In genomic region chr1:153679337-153680119, GRCh38 we compare ENCODE assay signal across 6 cellular contexts. TPM values are rescaled to one million over a fixed set of nuclear protein-coding genes. Genes with fewer than 3 reads are reported as not detected.
A peak's percentile ranks its signal among the peaks of the same experiment; 100 is the strongest.
DNase-seq lines count a peak whose midpoint lies in the region; ATAC-seq and TF ChIP-seq lines count a peak whose summit lies in the region.

No MANE protein-coding gene starts in this region.

- TF ChIP-seq POLR2A in esophagus muscularis mucosa (IDR thresholded peaks at IDR 0.05; ENCODE audit: low read depth) = no peak

- peak overlapping the region; percentile 58 to 78 (median 62) for H3K4me3 ChIP-seq in esophagus muscularis mucosa
- peak overlapping the region; percentile 52 for H3K4me3 ChIP-seq in smooth muscle cell

- peaks cover 21 to 40% (median 35%) of the 10 kb centered on the region in 4 donors for H3K4me1 ChIP-seq in esophagus muscularis mucosa
- peaks cover 17% of the 10 kb centered on the region for H3K4me1 ChIP-seq in smooth muscle cell (ENCODE audit: low read depth)

- no peaks in the 10 kb centered on the region for H3K79me2 ChIP-seq in smooth muscle cell (ENCODE audit: low read depth)

- H3K36me3 ChIP-seq in esophagus muscularis mucosa (peaks cover 0 to 28% (median 9%) of the 10 kb centered on the region in 4 donors), smooth muscle cell (ENCODE audit: low read depth) (no peaks in the 10 kb centered on the region)

- H4K20me1 ChIP-seq in smooth muscle cell (ENCODE audit: low read depth) = no peaks in the 10 kb centered on the region

- TF ChIP-seq CTCF in esophagus muscularis mucosa (IDR thresholded peaks at IDR 0.05) (peak; percentile 6 to 29 (median 7)), smooth muscle cell (IDR thresholded peaks at IDR 0.05; ENCODE audit: borderline replicate concordance, insufficient read depth, poor library complexity, severe bottlenecking) (peak; percentile 1)

- H2AFZ ChIP-seq in smooth muscle cell (ENCODE audit: low read depth) = peak overlapping the region; percentile 85

- TF ChIP-seq EP300 in esophagus muscularis mucosa (IDR thresholded peaks at IDR 0.05) = no peak

- DNase-seq in stimulated activated CD4-positive, alpha-beta T cell treated with anti-CD3 and anti-CD28 coated beads, Interleukin-12 subunit alpha, Interleukin-12 subunit beta, amount 100 ng/mL, for 4 hours = peak; percentile 23
- DNase-seq in stimulated activated CD4-positive, alpha-beta T cell treated with anti-CD3 and anti-CD28 coated beads, Interleukin-2, amount 100 ng/mL, for 48 hours = no peak
- no peak for DNase-seq in esophagus muscularis mucosa (ENCODE audit: extremely low spot score)
- DNase-seq in smooth muscle cell (lab: John Stamatoyannopoulos, UW; ENCODE audit: unreplicated experiment) = peak; percentile 20

- intact Hi-C loops in esophagus muscularis mucosa (cut with DNase I) = loop anchor here (2.0 to 5.0 kb wide), 2 partner anchors 69 to 308 kb away; partner anchors contain the start of gene RAB13

- H3K9ac ChIP-seq in smooth muscle cell (ENCODE audit: low read depth) = no peak overlapping the region

- 14% methylated on average over 20 of the region's 73 CpGs for WGBS in esophagus muscularis mucosa
- 2% methylated on average over 68 of the region's 73 CpGs for WGBS in smooth muscle cell (ENCODE audit: low lambda C conversion rate)

- H3F3A ChIP-seq in smooth muscle cell (ENCODE audit: low read depth) = no peaks in the 10 kb centered on the region

- ATAC-seq in HG03095 (IDR thresholded peaks at IDR 0.05; ENCODE audit: unreplicated experiment) (no peak), HG03097 (IDR thresholded peaks at IDR 0.05; ENCODE audit: low FRiP score, unreplicated experiment) (no peak)

- H3K27me3 ChIP-seq in esophagus muscularis mucosa = peaks cover 0 to 29% (median 5%) of the 10 kb centered on the region in 4 donors
- H3K27me3 ChIP-seq in smooth muscle cell (ENCODE audit: low read depth) = peaks cover 39% of the 10 kb centered on the region

- peak overlapping the region; percentile 68 to 79 (median 72) for H3K27ac ChIP-seq in esophagus muscularis mucosa (replicated peaks in 1 of 4)
- no peak overlapping the region for H3K27ac ChIP-seq in smooth muscle cell (ENCODE audit: low read depth)

- H3K9me3 ChIP-seq in esophagus muscularis mucosa = no peaks in the 10 kb centered on the region
- no peaks in the 10 kb centered on the region for H3K9me3 ChIP-seq in smooth muscle cell (replicated peaks; ENCODE audit: low read depth)

- peak overlapping the region; percentile 93 for H3K4me2 ChIP-seq in smooth muscle cell

RNA-seq across cellular contexts. Expression of gene NPR1, which starts 1.0 kb away (rescaled TPM):
- total RNA-seq in esophagus muscularis mucosa (10 to 100 TPM; 24.9 to 67.1 (median 49.8) TPM), smooth muscle cell (0.09 and 0.54 TPM in 2 replicates)
- polyA plus RNA-seq in smooth muscle cell = 0.24 and 0.40 TPM in 2 replicates

RNA-seq across cellular contexts. Expression of gene ILF2, which starts 8.7 kb away (rescaled TPM):
- total RNA-seq in esophagus muscularis mucosa (100 to 1,000 TPM in 1 of 4 donors, 10 to 100 TPM in 3; 43.6 to 102 (median 64.7) TPM), smooth muscle cell (201 and 206 TPM in 2 replicates)
- 194 and 241 TPM in 2 replicates for polyA plus RNA-seq in smooth muscle cell

RNA-seq across cellular contexts. Expression of gene SNAPIN, which starts 21.0 kb away (rescaled TPM):
- 10 to 100 TPM; 47.8 to 71.9 (median 63.3) TPM for total RNA-seq in esophagus muscularis mucosa
- 37.6 and 65.5 TPM in 2 replicates for total RNA-seq in smooth muscle cell
- 48.1 and 52.0 TPM in 2 replicates for polyA plus RNA-seq in smooth muscle cell

RNA-seq across cellular contexts. Expression of gene CHTOP, which starts 45.7 kb away (rescaled TPM):
- total RNA-seq in esophagus muscularis mucosa (10 to 100 TPM; 34.5 to 43.8 (median 37.6) TPM), smooth muscle cell (47.8 and 48.1 TPM in 2 replicates)
- 49.7 and 50.2 TPM in 2 replicates for polyA plus RNA-seq in smooth muscle cell

RNA-seq across cellular contexts. Expression of gene INTS3, which starts 48.3 kb away (rescaled TPM):
- total RNA-seq in esophagus muscularis mucosa (10 to 100 TPM; 32.3 to 45.5 (median 38.9) TPM), smooth muscle cell (33.6 and 34.8 TPM in 2 replicates)
- polyA plus RNA-seq in smooth muscle cell = 22.3 and 27.6 TPM in 2 replicates

Comparison
In these comparisons a context has a peak if more than half of its experiments do, and no peak if none do; other contexts are left out.
1. DNase-seq: peak in stimulated activated CD4-positive, alpha-beta T cell treated with anti-CD3 and anti-CD28 coated beads, Interleukin-12 subunit alpha, Interleukin-12 subunit beta, amount 100 ng/mL, for 4 hours (single experiment) and smooth muscle cell (single experiment); none in stimulated activated CD4-positive, alpha-beta T cell treated with anti-CD3 and anti-CD28 coated beads, Interleukin-2, amount 100 ng/mL, for 48 hours (0 of 2) and esophagus muscularis mucosa (single experiment).
2. RNA of gene NPR1, which starts 1.0 kb away (total RNA-seq): 24.9 to 67.1 TPM in esophagus muscularis mucosa; 0.09 to 0.54 TPM in smooth muscle cell; every median in the first group is over 10 times any median in the second.